In genomic region chr6:55046869-55047422, GRCh38 we compare ENCODE assay signal across 17 cellular contexts.
DNase-seq lines count a peak whose midpoint lies in the region; ATAC-seq, FAIRE-seq and TF ChIP-seq lines count a peak whose summit lies in the region.
"Had no signal": no experiment of that assay in that cellular context is flagged by ENCODE, and none has a peak within 500 bp of the region (broad histone marks: within the 10 kb centered on the region; RNA-seq: fewer than 3 reads in every experiment).

No MANE protein-coding gene starts in this region.

- DNase-seq in Right ventricle myocardium superior (no peak), cardiac septum (ENCODE audit: low spot score) (no peak), RPMI7951 (ENCODE audit: low read depth) (peak; percentile 13), right cardiac atrium (no peak), H54 (ENCODE audit: insufficient read length, low spot score) (no peak), T1000 (lab: John Stamatoyannopoulos, UW) (no peak)
- no peak for DNase-seq in activated CD4-positive, alpha-beta T cell treated with anti-CD3 and anti-CD28 coated beads for 48 hours
- DNase-seq: activated CD4-positive, alpha-beta memory T cell treated with anti-CD3 and anti-CD28 coated beads, Interleukin-2, amount 10 ng/mL, durations not matched to agents 7 days and 5 days; activated naive CD8-positive, alpha-beta T cell treated with anti-CD3 and anti-CD28 coated beads for 36 hours; activated T-cell treated with anti-CD3 and anti-CD28 coated beads, Interleukin-2, amount 50 U/mL, for 4 hours; effector memory CD4-positive, alpha-beta T cell; head of caudate nucleus; NCI-H1092 treated with DMSO at 0.1 percent for 48 hours; NCI-H82; T-cell had no signal

- ATAC-seq in Right ventricle myocardium superior (ENCODE audit: poor library complexity) (peak; percentile 93), right cardiac atrium (peak; percentile 45 to 59), SK-N-SH treated with all-trans-retinoic acid at 6 μM for 48 hours (no peak)
- ATAC-seq: activated T-cell treated with anti-CD3 and anti-CD28 coated beads, Interleukin-2, amount 50 U/mL, for 4 hours; T-cell had no signal

- H3K27ac ChIP-seq in right cardiac atrium (ENCODE audit: low read length), result peak overlapping the region; percentile 52
- H3K27ac ChIP-seq: VCaP had no signal

- no peak for FAIRE-seq in H54 (lab: Jason Lieb, UNC)

- TF ChIP-seq POLR2A in H54 (IDR thresholded peaks at IDR 0.05; ENCODE audit: low read depth, low read length), result no peak

- H3K4me3 ChIP-seq in right cardiac atrium (ENCODE audit: low read length), result no peak overlapping the region

- H3K27me3 ChIP-seq in right cardiac atrium (ENCODE audit: control insufficient read depth, insufficient read depth), result no peaks in the 10 kb centered on the region

- intact Hi-C loops in Right ventricle myocardium superior (cut with DNase I), result no loop called here
- intact Hi-C loops in cardiac septum (cut with DNase I), result no loop called here
- intact Hi-C loops in right cardiac atrium (cut with DNase I), result no loop called here

- no peaks in the 10 kb centered on the region for H3K9me3 ChIP-seq in right cardiac atrium (ENCODE audit: control insufficient read depth, low read length)

- H3K4me1 ChIP-seq in right cardiac atrium (ENCODE audit: control insufficient read depth, insufficient read depth, low read length), result no peaks in the 10 kb centered on the region

- WGBS in right cardiac atrium, result 42% methylated on average over 4 of the region's 4 CpGs

TF ChIP-seq in SK-N-SH treated with all-trans-retinoic acid at 6 μM for 48 hours, 23 proteins besides CTCF, POLR2A, EP300 and RAD21:
- TF ChIP-seq SNAI2 (CRISPR knock-in tag; IDR thresholded peaks at IDR 0.05), result no peak
- TF ChIP-seq OSR1 (CRISPR knock-in tag; IDR thresholded peaks at IDR 0.05), result no peak
- TF ChIP-seq ZC3H10 (CRISPR knock-in tag; IDR thresholded peaks at IDR 0.05), result no peak
- no peak for TF ChIP-seq CREB5 (CRISPR knock-in tag; IDR thresholded peaks at IDR 0.05; ENCODE audit: low read depth)
- no peak for TF ChIP-seq PATZ1 (CRISPR knock-in tag; IDR thresholded peaks at IDR 0.05; ENCODE audit: borderline replicate concordance)
- no peak for TF ChIP-seq TOX (CRISPR knock-in tag; IDR thresholded peaks at IDR 0.05; ENCODE audit: borderline replicate concordance)
- no peak for TF ChIP-seq ZFP3 (CRISPR knock-in tag; IDR thresholded peaks at IDR 0.05)
- TF ChIP-seq RARB (CRISPR knock-in tag; IDR thresholded peaks at IDR 0.05), result no peak
- TF ChIP-seq TCF4 (CRISPR knock-in tag; IDR thresholded peaks at IDR 0.05; ENCODE audit: borderline replicate concordance), result no peak
- no peak for TF ChIP-seq TSHZ2 (CRISPR knock-in tag; IDR thresholded peaks at IDR 0.05)
- TF ChIP-seq ZNF565 (CRISPR knock-in tag; conservative IDR thresholded peaks at IDR 0.05; ENCODE audit: low read depth), result no peak
